ENCODE assay signal across 18 cellular contexts in the genomic region with DNA sequence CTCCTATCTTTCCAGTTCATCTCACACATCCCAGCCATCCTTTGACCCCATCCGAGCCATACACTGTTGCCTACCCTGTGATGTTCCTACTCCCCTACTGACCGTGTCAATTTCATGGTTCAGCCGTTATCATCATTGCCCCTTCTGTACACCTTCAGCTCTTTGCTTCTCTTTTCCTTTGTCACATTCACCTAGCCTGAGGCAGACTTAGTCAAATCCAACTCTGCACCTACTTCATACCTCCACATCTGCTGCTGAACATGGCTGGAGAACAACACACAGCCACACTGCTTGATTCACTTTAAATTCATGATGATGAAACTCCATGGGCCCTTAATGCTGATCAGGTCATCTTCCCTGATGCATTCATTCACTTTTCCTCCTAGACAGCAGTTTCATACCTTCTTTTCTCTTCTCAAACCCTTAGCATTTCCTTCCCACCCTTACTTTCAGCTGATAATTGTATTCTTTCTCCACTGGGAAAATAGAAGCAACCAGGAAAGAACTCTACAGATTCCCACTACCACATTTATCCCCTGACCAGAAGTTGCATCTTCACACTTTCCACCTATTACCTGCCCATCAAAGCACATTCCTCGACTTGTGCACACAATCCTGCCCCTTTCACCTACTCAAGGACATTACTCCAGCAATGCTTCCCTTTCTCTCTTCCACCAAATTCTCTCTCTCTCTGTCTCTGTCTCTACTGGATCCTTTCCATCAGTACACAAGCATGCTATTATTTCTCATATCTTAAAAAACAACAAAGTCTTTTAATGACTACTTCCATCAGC. TPM values are rescaled to one million over a fixed set of nuclear protein-coding genes. Genes with fewer than 3 reads are reported as not detected.
A peak's percentile ranks its signal among the peaks of the same experiment; 100 is the strongest.
DNase-seq lines count a peak whose midpoint lies in the region; ATAC-seq, FAIRE-seq and TF ChIP-seq lines count a peak whose summit lies in the region.
"Had no signal": no experiment of that assay in that cellular context is flagged by ENCODE, and none has a peak within 500 bp of the region (broad histone marks: within the 10 kb centered on the region; RNA-seq: fewer than 3 reads in every experiment).

No MANE protein-coding gene starts in this region.

- 0 out of 2 replicates have a peak overlapping the region, but pooled peaks have one; percentile 4 for H2AK5ac ChIP-seq in IMR-90 (ENCODE audit: low read depth, low read length)
- H2AK5ac ChIP-seq in H1 (ENCODE audit: low read depth, low read length) = no peak overlapping the region

- H3K79me2 ChIP-seq in H1 (ENCODE audit: control insufficient read depth in 1 of 2, insufficient read depth in 2 of 2, low read length in 2 of 2) = no peaks in the 10 kb centered on the region

- no peak overlapping the region for H2BK15ac ChIP-seq in IMR-90 (ENCODE audit: low read depth, low read length)
- peak overlapping the region; percentile 75 for H2BK15ac ChIP-seq in H1 (ENCODE audit: low read length)

- no TSS peak for BruUV-seq in IMR-90 (replicated peaks; lab: Mats Ljungman, UMichigan)

- no peak for ATAC-seq in CD8-positive, alpha-beta T cell
- ATAC-seq in IMR-90 (ENCODE audit: low read depth) (no peak), esophagus mucosa (no peak)
- ATAC-seq: HCT116 had no signal

- TF ChIP-seq CTCF in CD8-positive, alpha-beta T cell (IDR thresholded peaks at IDR 0.05) = no peak
- TF ChIP-seq CTCF in IMR-90 (conservative IDR thresholded peaks at IDR 0.05; ENCODE audit: low read depth, low read length) (no peak), H1 (IDR thresholded peaks at IDR 0.05; ENCODE audit: control extremely low read depth in 1 of 3, insufficient read depth in 1 of 3, low read depth in 1 of 3, low read length in 3 of 3) (no peak)

- H3K27me3 Mint-ChIP-seq in CD8-positive, alpha-beta T cell (ENCODE audit: low read depth) = no peaks in the 10 kb centered on the region

- H3K14ac ChIP-seq in IMR-90 (replicated peaks; ENCODE audit: low read depth, low read length) (no peak overlapping the region), H1 (ENCODE audit: insufficient read length) (no peak overlapping the region)

- H3K18ac ChIP-seq in IMR-90 (ENCODE audit: low read depth, low read length) = no peak overlapping the region
- no peak overlapping the region for H3K18ac ChIP-seq in H1 (ENCODE audit: extremely low read depth, low read length)

- no peaks in the 10 kb centered on the region for H4K20me1 ChIP-seq in IMR-90 (ENCODE audit: insufficient read depth, low read length)
- no peaks in the 10 kb centered on the region for H4K20me1 ChIP-seq in H1 (replicated peaks in 1 of 2; ENCODE audit: control insufficient read depth in 1 of 2, insufficient read depth in 2 of 2, low read length in 2 of 2)

- H3K9me1 ChIP-seq in IMR-90 (ENCODE audit: insufficient read depth, low read length) = peaks cover 3% of the 10 kb centered on the region; the same call in 1 of the 2 replicates

- DNase-seq in CD8-positive, alpha-beta T cell = no peak
- DNase-seq in IMR-90 = no peak
- no peak for DNase-seq in H1 (ENCODE audit: low read depth in 1 of 2, low spot score in 2 of 2)
- DNase-seq in DMS53 treated with DMSO at 0.1 percent for 48 hours (lab: John Stamatoyannopoulos, UW; ENCODE audit: unreplicated experiment) = no peak
- DNase-seq in frontal cortex (ENCODE audit: low spot score in 2 of 2) = no peak
- DNase-seq: ACHN, GM23248, KG1, NCI-H1048, NCI-H1436 treated with DMSO at 0.1 percent for 48 hours, NCI-H2081, NCI-H524, SHP77, SK-N-SH, T-helper 1 cell had no signal

- H3K36me3 Mint-ChIP-seq in CD8-positive, alpha-beta T cell = no peaks in the 10 kb centered on the region

- no peaks in the 10 kb centered on the region for H3K9me3 Mint-ChIP-seq in CD8-positive, alpha-beta T cell

- no peak overlapping the region for H3K4me3 ChIP-seq in CD8-positive, alpha-beta T cell (ENCODE audit: low read depth, low read length)
- no peak overlapping the region for H3K4me3 ChIP-seq in IMR-90 (ENCODE audit: insufficient read depth, low read depth, low read length)
- no peak overlapping the region for H3K4me3 ChIP-seq in H1 (ENCODE audit: extremely low read depth in 1 of 4, insufficient read depth in 2 of 4, low read depth in 3 of 4, low read length in 4 of 4)
- no peak overlapping the region for H3K4me3 ChIP-seq in thymus (ENCODE audit: low read length)
- H3K4me3 ChIP-seq: GM23248 had no signal

- peak overlapping the region; percentile 71 for H3K27ac ChIP-seq in CD8-positive, alpha-beta T cell (ENCODE audit: low read depth, low read length)
- H3K27ac ChIP-seq in IMR-90 (ENCODE audit: insufficient read depth, low read length) = no peak overlapping the region
- H3K27ac ChIP-seq in H1 (ENCODE audit: low read depth, low read length) = no peak overlapping the region
- H3K27ac ChIP-seq in thymus (ENCODE audit: low read depth) = peak overlapping the region; percentile 75
- H3K27ac ChIP-seq: GM23248 had no signal

- H3K4me2 ChIP-seq in IMR-90 (ENCODE audit: low read depth, low read length) (no peak overlapping the region), H1 (ENCODE audit: insufficient read depth in 1 of 2, low read depth in 2 of 2, low read length in 2 of 2) (no peak overlapping the region)
- H3K4me2 ChIP-seq: SK-N-SH had no signal

- H2BK20ac ChIP-seq in IMR-90 (ENCODE audit: low read depth, low read length) (no peak overlapping the region; the same call in 1 of the 2 replicates), H1 (ENCODE audit: low read length) (no peak overlapping the region)

- H4K5ac ChIP-seq in IMR-90 (ENCODE audit: low read depth, low read length) (no peak overlapping the region), H1 (ENCODE audit: insufficient read length, low read depth, low read length) (no peak overlapping the region)

- WGBS in IMR-90 (ENCODE audit: extremely low coverage in 2 of 2, insufficient read length in 1 of 2), 2 experiments = 77% methylated on average over 4 of the region's 4 CpGs; no CpG with 5 or more reads in 1 of the 2 experiments
- 89% methylated on average over 4 of the region's 4 CpGs; no CpG with 5 or more reads in 1 of the 2 experiments for WGBS in H1 (ENCODE audit: extremely low coverage in 1 of 2, insufficient coverage in 1 of 2, insufficient read length in 1 of 2, insufficient replicate concordance in 2 of 2, low coverage in 1 of 2, low lambda C conversion rate in 2 of 2, missing lambda C conversion rate in 1 of 2), 2 experiments
- WGBS in thymus = 98% methylated on average over 4 of the region's 4 CpGs

- H3K4me1 Mint-ChIP-seq in CD8-positive, alpha-beta T cell (ENCODE audit: low read depth) = peaks cover 8% of the 10 kb centered on the region

- H2BK120ac ChIP-seq in IMR-90 (ENCODE audit: low read depth, low read length) (no peak overlapping the region), H1 (replicated peaks; ENCODE audit: low read depth, low read length) (no peak overlapping the region)

- no peak overlapping the region for H4K8ac ChIP-seq in IMR-90 (ENCODE audit: low read depth in 2 of 2, low read length in 2 of 2)
- no peak overlapping the region for H4K8ac ChIP-seq in H1 (ENCODE audit: extremely low read depth, insufficient read depth, low read length)

- no peak overlapping the region; the same call in 1 of the 2 replicates for H3K23ac ChIP-seq in IMR-90 (ENCODE audit: low read depth, low read length)
- H3K23ac ChIP-seq in H1 (ENCODE audit: insufficient read length) = no peak overlapping the region

- H3K79me1 ChIP-seq in IMR-90 (ENCODE audit: low read depth in 1 of 2, low read length in 2 of 2) (no peaks in the 10 kb centered on the region), H1 (ENCODE audit: low read depth, low read length) (no peaks in the 10 kb centered on the region)

- H2BK5ac ChIP-seq in IMR-90 (ENCODE audit: low read depth, low read length, poor library complexity, severe bottlenecking) (no peak overlapping the region), H1 (ENCODE audit: low read depth, low read length) (no peak overlapping the region; the same call in 1 of the 2 replicates)

- no peak for TF ChIP-seq EP300 in H1 (IDR thresholded peaks at IDR 0.05; ENCODE audit: borderline replicate concordance in 1 of 2, low read depth in 2 of 2, low read length in 2 of 2)

- no peak overlapping the region for H3K4me3 Mint-ChIP-seq in CD8-positive, alpha-beta T cell

- CTCF ChIA-PET in CD8-positive, alpha-beta T cell (lab: Charles Lee) = interaction anchor here (1.2 to 2.2 kb wide), 4 partner anchors 18 to 93 kb away, joined by 3 to 18 read pairs (median 12); no protein-coding TSS in a partner anchor
- CTCF ChIA-PET in IMR-90 (lab: Yijun Ruan, JAX) = no interaction called here
- CTCF ChIA-PET in H1 (lab: Charles Lee; ENCODE audit: partially characterized antibody) = interaction anchor here (1.2 to 1.3 kb wide), 2 partner anchors 116 to 254 kb away, joined by 5 read pairs; no protein-coding TSS in a partner anchor

- no peak for TF ChIP-seq POLR2A in IMR-90 (IDR thresholded peaks at IDR 0.05; ENCODE audit: low read depth, low read length)
- no peak for TF ChIP-seq POLR2A in H1 (IDR thresholded peaks at IDR 0.05; ENCODE audit: control extremely low read depth in 1 of 2, low read depth in 2 of 2, low read length in 2 of 2)

- FAIRE-seq in H1 (lab: Jason Lieb, UNC) (no peak), frontal cortex (lab: Jason Lieb, UNC) (no peak)

- in situ Hi-C loops in IMR-90 (cut with MboI; ENCODE audit: low sequenced_read_pairs) = no loop called here

- no peak overlapping the region for H3K56ac ChIP-seq in IMR-90 (ENCODE audit: extremely low read depth, insufficient read depth, low read length)
- H3K56ac ChIP-seq in H1 (replicated peaks; ENCODE audit: insufficient read length, low read depth, low read length) = no peak overlapping the region

- dilution Hi-C loops in IMR-90 (cut with HindIII; ENCODE audit: low sequenced_read_pairs, unreplicated experiment) = no loop called here

- no peak overlapping the region for H3K27ac Mint-ChIP-seq in CD8-positive, alpha-beta T cell

- POLR2A ChIA-PET in CD8-positive, alpha-beta T cell (lab: Charles Lee) = interaction anchor here (2.4 to 6.1 kb wide), 4 partner anchors 18 to 63 kb away, joined by 14 to 92 read pairs (median 44); a partner anchor contains a TSS
- POLR2A ChIA-PET in IMR-90 (lab: Charles Lee; ENCODE audit: unreplicated experiment) = no interaction called here
- POLR2A ChIA-PET in H1 (lab: Charles Lee; ENCODE audit: partially characterized antibody) = interaction anchor here (0.5 kb wide), 1 partner anchor 105 kb away, joined by 3 read pairs; no protein-coding TSS in a partner anchor

- H3K9ac ChIP-seq in IMR-90 (ENCODE audit: low read depth, low read length) = no peak overlapping the region
- H3K9ac ChIP-seq in H1 (replicated peaks in 1 of 4; ENCODE audit: extremely low read depth in 1 of 4, low read depth in 3 of 4, low read length in 3 of 4) = no peak overlapping the region
- H3K9ac ChIP-seq: GM23248, SK-N-SH had no signal

- H2AK9ac ChIP-seq in IMR-90 (replicated peaks; ENCODE audit: low read depth, low read length, poor library complexity) = peak overlapping the region; percentile 62

- H4K91ac ChIP-seq in IMR-90 (ENCODE audit: insufficient read depth, low read depth, low read length) (no peak overlapping the region), H1 (replicated peaks; ENCODE audit: insufficient read length, low read length) (no peak overlapping the region)

- intact Hi-C loops in CD8-positive, alpha-beta T cell (cut with DNase I, micrococcal nuclease) = loop anchor here (10.0 kb wide), 1 partner anchor 1027 kb away; no protein-coding TSS in a partner anchor
- intact Hi-C loops in IMR-90 (cut with micrococcal nuclease) = no loop called here

- peak overlapping the region; percentile 35; the same call in 1 of the 2 replicates for H2BK12ac ChIP-seq in H1 (ENCODE audit: low read depth, low read length)

- H3K36me3 ChIP-seq in CD8-positive, alpha-beta T cell (ENCODE audit: insufficient read depth, low read length) = no peaks in the 10 kb centered on the region
- no peaks in the 10 kb centered on the region for H3K36me3 ChIP-seq in IMR-90 (ENCODE audit: control insufficient read depth, insufficient read depth, low read length)
- H3K36me3 ChIP-seq in H1 (ENCODE audit: control insufficient read depth in 2 of 4, insufficient read depth in 4 of 4, low read length in 3 of 4) = no peaks in the 10 kb centered on the region
- no peaks in the 10 kb centered on the region for H3K36me3 ChIP-seq in thymus (ENCODE audit: control insufficient read depth, insufficient read depth)

- no peak overlapping the region for H2AFZ ChIP-seq in IMR-90 (replicated peaks; ENCODE audit: low read length, poor library complexity)
- no peak overlapping the region for H2AFZ ChIP-seq in H1 (ENCODE audit: low read length)
- H2AFZ ChIP-seq: GM23248 had no signal

- H3K4ac ChIP-seq in IMR-90 (ENCODE audit: low read depth, low read length) (0 out of 2 replicates have a peak overlapping the region, but pooled peaks have one; percentile 7), H1 (replicated peaks; ENCODE audit: insufficient read length, low read depth, low read length) (peak overlapping the region; percentile 27)

- peaks cover 92% of the 10 kb centered on the region for H3K4me1 ChIP-seq in CD8-positive, alpha-beta T cell (ENCODE audit: insufficient read depth, low read length)
- peaks cover 4% of the 10 kb centered on the region; the same call in 1 of the 2 replicates for H3K4me1 ChIP-seq in IMR-90 (ENCODE audit: control insufficient read depth, insufficient read depth, low read length)
- peaks cover 2 to 13% (median 10%) of the 10 kb centered on the region in 4 experiments for H3K4me1 ChIP-seq in H1 (replicated peaks in 1 of 4; ENCODE audit: control insufficient read depth in 3 of 4, insufficient read depth in 4 of 4, low read length in 3 of 4)
- H3K4me1 ChIP-seq in thymus (ENCODE audit: control insufficient read depth, insufficient read depth, low read length) = peaks cover 60% of the 10 kb centered on the region

- H3K23me2 ChIP-seq in H1 (ENCODE audit: low read depth, low read length) = no peaks in the 10 kb centered on the region; the same call in 1 of the 2 replicates

- no peaks in the 10 kb centered on the region for H3K27me3 ChIP-seq in CD8-positive, alpha-beta T cell (ENCODE audit: insufficient read depth, low read length)
- H3K27me3 ChIP-seq in IMR-90 (ENCODE audit: control insufficient read depth, insufficient read depth, low read length) (0 out of 2 replicates have a peak, but pooled peaks cover 2% of the 10 kb centered on the region), H1 (replicated peaks in 1 of 4; ENCODE audit: control insufficient read depth in 3 of 4, extremely low read depth in 1 of 4, insufficient read depth in 3 of 4, low read length in 3 of 4) (no peaks in the 10 kb centered on the region; a peak in 2 of 7 replicates), thymus (ENCODE audit: control insufficient read depth, insufficient read depth) (no peaks in the 10 kb centered on the region)

- no peak for TF ChIP-seq RAD21 in IMR-90 (IDR thresholded peaks at IDR 0.05; ENCODE audit: low read length)
- TF ChIP-seq RAD21 in H1 (IDR thresholded peaks at IDR 0.05 in 1 of 2, conservative IDR thresholded peaks at IDR 0.05 in 1 of 2; ENCODE audit: low read depth in 2 of 2, low read length in 2 of 2) = no peak

- H3K9me3 ChIP-seq in CD8-positive, alpha-beta T cell (ENCODE audit: low read length) = no peaks in the 10 kb centered on the region
- H3K9me3 ChIP-seq in IMR-90 (ENCODE audit: control insufficient read depth, insufficient read depth, low read length) (no peaks in the 10 kb centered on the region), H1 (ENCODE audit: insufficient read depth in 2 of 2, low read depth in 1 of 2, low read length in 1 of 2) (no peaks in the 10 kb centered on the region), thymus (ENCODE audit: control insufficient read depth) (no peaks in the 10 kb centered on the region)
- H3K9me3 ChIP-seq: SK-N-SH had no signal

RNA-seq across cellular contexts. Expression of a gene that starts 59.6 kb away (rescaled TPM):
- total RNA-seq in CD8-positive, alpha-beta T cell = not detected
- total RNA-seq in IMR-90 (2012; rRNA removed) (50.3 and 55.6 TPM in 2 replicates), esophagus mucosa (1.8 TPM), frontal cortex (19.6 TPM)
- polyA plus RNA-seq in IMR-90 (2012; rRNA removed) (67.4 and 95.7 TPM in 2 replicates), H1 (2011; rRNA removed) (80.1 and 115 TPM in 2 replicates), thymus (25.1 TPM)
- 40.2 and 112 TPM in 2 replicates for polyA plus RNA-seq in IMR-90 (2012; cell fraction: cytosol; rRNA removed)
- 310 and 597 TPM in 2 replicates for polyA plus RNA-seq in IMR-90 (2012; cell fraction: nucleus; rRNA removed; ENCODE audit: low replicate concordance)
- 48.0 and 49.9 TPM in 2 replicates for total RNA-seq in H1 (2021; fragmentation: NEBNext Ultra II Directional; extraction: Animal tissue kit (Norgen Biotek cat#: 25700))
- polyA plus RNA-seq in H1 (2011; cell fraction: cytosol; rRNA removed) = 148 TPM
- 347 TPM for polyA plus RNA-seq in H1 (2011; cell fraction: nucleus; rRNA removed)
- 37.2 to 63.9 TPM (median 58.3 TPM) in 4 replicates for polyA plus RNA-seq in H1 (2012, experiment 1 of 2)
- 59.7 TPM for polyA plus RNA-seq in H1 (2012, experiment 2 of 2)
- 8.0 TPM for polyA plus RNA-seq in H1 (2013, experiment 1 of 2)
- polyA plus RNA-seq in H1 (2013, experiment 2 of 2) = 7.8 TPM
- 84.3 and 179 TPM in 2 replicates for polyA minus RNA-seq in H1 (2011; rRNA and poly(A)+ RNA removed)
- 55.0 TPM for polyA minus RNA-seq in H1 (2011; cell fraction: cytosol; rRNA and poly(A)+ RNA removed)
- polyA minus RNA-seq in H1 (2011; cell fraction: nucleus; rRNA and poly(A)+ RNA removed) = 79.6 TPM

Comparison
In these comparisons a context has a peak if more than half of its experiments do, and no peak if none do; other contexts are left out.
1. H3K27ac ChIP-seq: peak in CD8-positive, alpha-beta T cell (single experiment) and thymus (single experiment); none in IMR-90 (single experiment) and H1 (single experiment).